In the genomic region with DNA sequence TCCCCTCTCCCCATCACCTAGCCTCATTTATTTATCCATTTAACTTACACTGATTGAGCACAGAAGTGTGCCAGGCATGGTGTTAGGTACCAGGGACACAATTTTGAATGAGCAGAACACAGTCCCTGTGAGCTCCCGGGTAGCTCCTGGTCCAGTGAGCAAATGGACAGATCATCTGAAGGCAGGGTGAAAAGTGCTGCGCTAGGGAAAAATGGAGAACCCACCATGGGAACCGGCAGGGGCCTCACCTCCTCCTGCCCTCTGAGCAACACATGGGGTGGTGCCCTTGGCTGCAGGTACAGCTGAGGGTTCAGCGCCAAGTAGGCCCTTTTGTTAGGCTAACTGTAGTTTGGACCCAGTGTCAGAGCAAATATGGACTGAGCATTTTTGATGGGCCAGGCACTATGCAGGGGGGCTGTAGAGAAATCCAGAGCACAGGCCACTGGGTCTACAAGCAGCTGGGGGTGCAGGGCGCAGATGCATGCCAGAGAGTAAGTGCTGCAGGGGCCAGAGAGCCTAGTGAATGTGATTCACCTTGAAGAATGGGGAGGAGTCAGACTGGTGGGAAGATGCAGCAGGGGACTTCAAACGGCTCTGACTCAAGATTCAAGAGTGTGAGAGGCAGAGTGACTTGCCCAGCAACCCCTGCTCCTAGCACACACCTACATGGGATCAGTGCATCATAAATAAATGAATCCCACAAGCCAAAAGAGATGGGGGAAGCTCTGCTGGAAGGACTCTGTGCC, we compare ENCODE assay signal across 11 cellular contexts. TPM values are rescaled to one million over a fixed set of nuclear protein-coding genes. Genes with fewer than 3 reads are reported as not detected.
DNase-seq lines count a peak whose midpoint lies in the region; ATAC-seq, FAIRE-seq and TF ChIP-seq lines count a peak whose summit lies in the region.
"Had no signal": no experiment of that assay in that cellular context is flagged by ENCODE, and none has a peak within 500 bp of the region (broad histone marks: within the 10 kb centered on the region; RNA-seq: fewer than 3 reads in every experiment).

No MANE protein-coding gene starts in this region.

- DNase-seq in ELR (ENCODE audit: low read depth) (peak; percentile 95), RCC 7860 (ENCODE audit: low spot score) (peak; percentile 73), esophagus squamous epithelium (lab: John Stamatoyannopoulos, UW) (no peak), spleen (peak; percentile 21), left lobe of liver (ENCODE audit: low spot score) (no peak), NCI-H1105 (lab: John Stamatoyannopoulos, UW) (no peak), NCI-H1417 treated with DMSO at 0.1 percent for 48 hours (lab: John Stamatoyannopoulos, UW) (no peak)
- DNase-seq: cerebellar nuclear complex, kidney, NCI-H510A treated with DMSO at 0.1 percent for 48 hours had no signal

- H3K4me1 ChIP-seq in esophagus squamous epithelium = peaks cover 28 to 75% (median 44%) of the 10 kb centered on the region in 3 donors
- H3K4me1 ChIP-seq in spleen = peaks cover 0 to 11% (median 2%) of the 10 kb centered on the region in 6 donors

- no peak for TF ChIP-seq POLR2A in esophagus squamous epithelium (IDR thresholded peaks at IDR 0.05)
- no peak for TF ChIP-seq POLR2A in spleen (IDR thresholded peaks at IDR 0.05)

- peaks cover 0 to 6% (median 0%) of the 10 kb centered on the region in 3 donors for H3K36me3 ChIP-seq in esophagus squamous epithelium
- no peaks in the 10 kb centered on the region for H3K36me3 ChIP-seq in spleen

- no peaks in the 10 kb centered on the region for H3K9me3 ChIP-seq in esophagus squamous epithelium
- no peaks in the 10 kb centered on the region for H3K9me3 ChIP-seq in spleen

- H3K27ac ChIP-seq in esophagus squamous epithelium (peak overlapping the region; percentile 42 to 74 (median 62)), spleen (no peak overlapping the region)

- no peaks in the 10 kb centered on the region for H3K27me3 ChIP-seq in esophagus squamous epithelium
- no peaks in the 10 kb centered on the region for H3K27me3 ChIP-seq in spleen (replicated peaks in 1 of 7)

- H3K4me3 ChIP-seq in esophagus squamous epithelium (no peak overlapping the region), spleen (no peak overlapping the region)

- no peak for FAIRE-seq in RCC 7860 (lab: Jason Lieb, UNC)
- FAIRE-seq: kidney had no signal

- TF ChIP-seq CTCF in esophagus squamous epithelium (IDR thresholded peaks at IDR 0.05) = no peak
- no peak for TF ChIP-seq CTCF in spleen (IDR thresholded peaks at IDR 0.05 in 8 of 11, conservative IDR thresholded peaks at IDR 0.05 in 3 of 11)

- intact Hi-C loops in esophagus squamous epithelium (cut with DNase I) = no loop called here
- intact Hi-C loops in spleen (cut with DNase I; ENCODE audit: low total_unique reads) = no loop called here

- ATAC-seq in left lobe of liver (no peak), GM19035 (IDR thresholded peaks at IDR 0.05; ENCODE audit: unreplicated experiment) (no peak)

- WGBS in esophagus squamous epithelium, 2 donors = 39 to 45% methylated on average over 3 to 5 of the region's 6 CpGs
- 82 to 90% (median 89%) methylated on average over 6 of the region's 6 CpGs for whole genome bisulfite sequencing in spleen, 5 donors

RNA-seq across cellular contexts. Expression of a gene that starts 28.2 kb away (rescaled TPM):
- total RNA-seq in esophagus squamous epithelium (10 to 100 TPM; 10.3 to 41.6 (median 17.0) TPM), spleen (10 to 100 TPM in 1 of 7 donors, 1 to 10 TPM in 6; 4.3 to 10.7 (median 6.3) TPM), left lobe of liver (1.1 TPM)
- polyA plus RNA-seq in spleen = 1 to 10 TPM; 3.4 to 6.7 (median 4.2) TPM

Comparison
In these comparisons a context has a peak if more than half of its experiments do, and no peak if none do; other contexts are left out.
1. DNase-seq: peak in ELR (single experiment), RCC 7860 (single experiment) and spleen (single experiment); none in esophagus squamous epithelium (single experiment), left lobe of liver (single experiment), NCI-H1105 (single experiment) and NCI-H1417 treated with DMSO at 0.1 percent for 48 hours (single experiment).
2. H3K27ac ChIP-seq: peak in esophagus squamous epithelium (4 of 4); none in spleen (0 of 8).